Comparison of ENCODE assay signal across 17 cellular contexts in genomic region chr15:70272565-70273355, GRCh38.
DNase-seq lines count a peak whose midpoint lies in the region; ATAC-seq and TF ChIP-seq lines count a peak whose summit lies in the region.
"Had no signal": no experiment of that assay in that cellular context is flagged by ENCODE, and none has a peak within 500 bp of the region (broad histone marks: within the 10 kb centered on the region; RNA-seq: fewer than 3 reads in every experiment).

No MANE protein-coding gene starts in this region.

- H3K4me1 Mint-ChIP-seq in stimulated activated memory B cell treated with anti-CD40 and anti-IgM and Interleukin-4, amounts not matched to agents 10 μg/mL and 1 μg/mL and 100 μg/mL, for 72 hours: peaks cover 61% of the 10 kb centered on the region

- no peak overlapping the region for H2BK120ac ChIP-seq in mesendoderm (ENCODE audit: low read depth, low read length)

- POLR2A ChIA-PET in HEK293 (lab: Yijun Ruan, JAX): no interaction called here

- TF ChIP-seq CTCF in HEK293 (tag by site-specific recombination; IDR thresholded peaks at IDR 0.05): peak; percentile 27; the same call in 1 of the 2 replicates

- no peaks in the 10 kb centered on the region for H3K27me3 ChIP-seq in mesendoderm (ENCODE audit: insufficient read depth, low read length, poor library complexity)

- no peak overlapping the region for H3K56ac ChIP-seq in mesendoderm (ENCODE audit: low read length)

- peak overlapping the region; percentile 41 for H3K27ac Mint-ChIP-seq in stimulated activated memory B cell treated with anti-CD40 and anti-IgM and Interleukin-4, amounts not matched to agents 10 μg/mL and 1 μg/mL and 100 μg/mL, for 72 hours

- H4K5ac ChIP-seq in mesendoderm (ENCODE audit: low read length): no peak overlapping the region

- H3K36me3 ChIP-seq in HEK293 (ENCODE audit: control insufficient read depth in 2 of 2, insufficient read depth in 1 of 2, low read length in 2 of 2): no peaks in the 10 kb centered on the region
- H3K36me3 ChIP-seq in mesendoderm (ENCODE audit: control insufficient read depth, insufficient read depth, low read length): no peaks in the 10 kb centered on the region

- H3K4me3 ChIP-seq in HEK293 (ENCODE audit: low read depth, low read length): no peak overlapping the region
- H3K4me3 ChIP-seq in mesendoderm (ENCODE audit: low read length): no peak overlapping the region

- H3K79me1 ChIP-seq in mesendoderm (ENCODE audit: low read length): no peaks in the 10 kb centered on the region

- no peak overlapping the region for H3K4me3 Mint-ChIP-seq in stimulated activated memory B cell treated with anti-CD40 and anti-IgM and Interleukin-4, amounts not matched to agents 10 μg/mL and 1 μg/mL and 100 μg/mL, for 72 hours

- no peaks in the 10 kb centered on the region for H3K9me3 ChIP-seq in HEK293 (ENCODE audit: control insufficient read depth, insufficient read depth, low read depth, low read length)

- H3K9me3 Mint-ChIP-seq in stimulated activated memory B cell treated with anti-CD40 and anti-IgM and Interleukin-4, amounts not matched to agents 10 μg/mL and 1 μg/mL and 100 μg/mL, for 72 hours: no peaks in the 10 kb centered on the region

- H3K27ac ChIP-seq in HEK293 (ENCODE audit: extremely low read depth, low read depth, low read length) (no peak overlapping the region), mesendoderm (ENCODE audit: low read depth, low read length) (no peak overlapping the region)
- H3K27ac ChIP-seq: C4-2B had no signal

- H3K36me3 Mint-ChIP-seq in stimulated activated memory B cell treated with anti-CD40 and anti-IgM and Interleukin-4, amounts not matched to agents 10 μg/mL and 1 μg/mL and 100 μg/mL, for 72 hours: no peaks in the 10 kb centered on the region

- no peak for ATAC-seq in stimulated activated memory B cell treated with anti-CD40 and anti-IgM and Interleukin-4, amounts not matched to agents 10 μg/mL and 1 μg/mL and 100 μg/mL, for 72 hours
- ATAC-seq in HG03095 (IDR thresholded peaks at IDR 0.05; ENCODE audit: unreplicated experiment) (no peak), HG03175 (IDR thresholded peaks at IDR 0.05; ENCODE audit: unreplicated experiment) (no peak)
- no peak for ATAC-seq in activated CD4-positive, CD25-positive, alpha-beta regulatory T cell treated with anti-CD3 and anti-CD28 coated beads, Interleukin-2, amount 50 U/mL, for 24 hours

- WGBS in mesendoderm (ENCODE audit: extremely low coverage, insufficient coverage, low lambda C conversion rate): no CpG with 5 or more reads among the region's 10 CpGs

- CTCF ChIA-PET in HEK293 (lab: Yijun Ruan, JAX): interaction anchor here (0.8 kb wide), 1 partner anchor 43 kb away, joined by 6 read pairs; no protein-coding TSS in a partner anchor

- H2AK5ac ChIP-seq in mesendoderm (ENCODE audit: low read length): peak overlapping the region; percentile 29

- H3K79me2 ChIP-seq in mesendoderm (ENCODE audit: control insufficient read depth, insufficient read depth, low read length): no peaks in the 10 kb centered on the region

- H4K8ac ChIP-seq in mesendoderm (ENCODE audit: low read depth, low read length): no peak overlapping the region

- no peak overlapping the region for H3K4me2 ChIP-seq in mesendoderm (ENCODE audit: low read length)

- peaks cover 13% of the 10 kb centered on the region for H3K4me1 ChIP-seq in HEK293 (ENCODE audit: control insufficient read depth, insufficient read depth, low read length)
- H3K4me1 ChIP-seq in mesendoderm (ENCODE audit: control insufficient read depth, low read depth, low read length): no peaks in the 10 kb centered on the region

- no peak overlapping the region for H3K9ac ChIP-seq in mesendoderm (ENCODE audit: low read length)

- H3K27me3 Mint-ChIP-seq in stimulated activated memory B cell treated with anti-CD40 and anti-IgM and Interleukin-4, amounts not matched to agents 10 μg/mL and 1 μg/mL and 100 μg/mL, for 72 hours: peaks cover 7% of the 10 kb centered on the region

- H2BK5ac ChIP-seq in mesendoderm (ENCODE audit: low read length): no peak overlapping the region

- no peak overlapping the region for H3K23ac ChIP-seq in mesendoderm (ENCODE audit: low read length)

- H3K4ac ChIP-seq in mesendoderm (ENCODE audit: low read depth, low read length): no peak overlapping the region

- peak; percentile 25 for DNase-seq in NCI-H82 (lab: John Stamatoyannopoulos, UW)
- no peak for DNase-seq in NCI-H82 treated with DMSO at 0.1 percent for 48 hours (lab: John Stamatoyannopoulos, UW; ENCODE audit: unreplicated experiment)
- peak; percentile 37 for DNase-seq in mesendoderm
- DNase-seq: 8988T, COR-L47, GOT3, Kasumi-1, NCI-H1417, NCI-H1930, NCI-H2171 treated with DMSO at 0.1 percent for 48 hours, SHP77 treated with DMSO at 0.1 percent for 48 hours had no signal

- no peak overlapping the region for H3K18ac ChIP-seq in mesendoderm (ENCODE audit: low read length)

- no peak overlapping the region for H2BK15ac ChIP-seq in mesendoderm (replicated peaks; ENCODE audit: low read depth)

TF ChIP-seq in HEK293, 187 proteins besides CTCF, POLR2A, EP300 and RAD21 (continues in another document):
- no peak for TF ChIP-seq PRDM10 (tag by site-specific recombination; IDR thresholded peaks at IDR 0.05)
- no peak for TF ChIP-seq ZNF830 (tag by site-specific recombination; IDR thresholded peaks at IDR 0.05; ENCODE audit: low read depth)
- no peak for TF ChIP-seq ZNF148 (tag by site-specific recombination; IDR thresholded peaks at IDR 0.05; ENCODE audit: borderline replicate concordance)
- TF ChIP-seq ZNF354C (tag by site-specific recombination; IDR thresholded peaks at IDR 0.05; ENCODE audit: borderline replicate concordance, low read depth): no peak
- no peak for TF ChIP-seq ZNF670 (tag by site-specific recombination; IDR thresholded peaks at IDR 0.05; ENCODE audit: low read depth)
- TF ChIP-seq SETDB1 (IDR thresholded peaks at IDR 0.05; ENCODE audit: insufficient read length, low read length): no peak
- TF ChIP-seq ZBTB8A (tag by site-specific recombination; IDR thresholded peaks at IDR 0.05): no peak
- no peak for TF ChIP-seq YY1 (tag by site-specific recombination; IDR thresholded peaks at IDR 0.05)
- TF ChIP-seq ZNF707 (tag by site-specific recombination; IDR thresholded peaks at IDR 0.05): no peak
- no peak for TF ChIP-seq ZNF274 (IDR thresholded peaks at IDR 0.05; ENCODE audit: low read length)
- no peak for TF ChIP-seq ZNF274 (tag by site-specific recombination; IDR thresholded peaks at IDR 0.05; ENCODE audit: borderline replicate concordance)
- no peak for TF ChIP-seq ZBTB20 (tag by site-specific recombination; IDR thresholded peaks at IDR 0.05)
- no peak for TF ChIP-seq ZNF561 (tag by site-specific recombination; IDR thresholded peaks at IDR 0.05; ENCODE audit: borderline replicate concordance)
- no peak for TF ChIP-seq ZBTB26 (tag by site-specific recombination; optimal IDR thresholded peaks at IDR 0.05)
